Comparison of ENCODE assay signal across 23 cellular contexts in genomic region chr2:53877556-53877955, GRCh38.
"Had no signal": no experiment of that assay in that cellular context is flagged by ENCODE, and none has a peak within 500 bp of the region (broad histone marks: within the 10 kb centered on the region; RNA-seq: fewer than 3 reads in every experiment).

No MANE protein-coding gene starts in this region.

- H3K27me3 Mint-ChIP-seq: activated CD4-positive, alpha-beta T cell treated with anti-CD3 and anti-CD28 coated beads for 36 hours; activated naive CD8-positive, alpha-beta T cell treated with anti-CD3 and anti-CD28 coated beads, Interleukin-2, amount 50 U/mL, for 24 hours; natural killer cell treated with Interleukin-12 subunit alpha and Interleukin-12 subunit beta and Interleukin-15 and Interleukin-18, amount 100 ng/mL, for 72 hours had no signal

- H3K27me3 ChIP-seq: sigmoid colon, suprapubic skin, upper lobe of left lung had no signal

- H3K4me3 ChIP-seq: mucosa of descending colon, psoas muscle, sigmoid colon, suprapubic skin, upper lobe of left lung had no signal

- H3K4me3 Mint-ChIP-seq: activated CD4-positive, alpha-beta T cell treated with anti-CD3 and anti-CD28 coated beads for 36 hours; activated CD8-positive, alpha-beta T cell treated with anti-CD3 and anti-CD28 coated beads, Interleukin-2, amount 10 ng/mL, durations not matched to agents 7 days and 5 days; activated naive CD8-positive, alpha-beta T cell treated with anti-CD3 and anti-CD28 coated beads, Interleukin-2, amount 50 U/mL, for 24 hours; activated T-helper 1 cell treated with anti-CD3 and anti-CD28 coated beads, Interleukin-12 subunit alpha, Interleukin-12 subunit beta, Interleukin-2, Interleukin-4 antibody, amounts not matched to agents 30 ng/mL and 10 ng/mL and 1 ng/mL, durations not matched to agents 14 hours and 24 hours and 36 hours; natural killer cell treated with Interleukin-12 subunit alpha and Interleukin-12 subunit beta and Interleukin-15 and Interleukin-18, amount 100 ng/mL, for 72 hours; T-helper 2 cell treated with Interferon-gamma antibody and Interleukin-4, amounts not matched to agents 5 μg/mL and 100 μg/mL, for 36 hours had no signal

- H3K4me1 ChIP-seq: sigmoid colon, suprapubic skin, upper lobe of left lung had no signal

- DNase-seq: activated CD4-positive, alpha-beta T cell treated with anti-CD3 and anti-CD28 coated beads for 36 hours; activated CD8-positive, alpha-beta memory T cell treated with anti-CD3 and anti-CD28 coated beads, Interleukin-2, amount 50 U/mL, for 48 hours; activated CD8-positive, alpha-beta T cell treated with anti-CD3 and anti-CD28 coated beads, Interleukin-2, amount 10 ng/mL, durations not matched to agents 7 days and 5 days; activated naive CD4-positive, alpha-beta T cell treated with Interleukin-2 at 50 U/mL for 16 hours; activated naive CD8-positive, alpha-beta T cell treated with anti-CD3 and anti-CD28 coated beads, Interleukin-2, amount 50 U/mL, for 24 hours; caudate nucleus; cortex of kidney; effector CD8-positive, alpha-beta T cell; glutamatergic neuron; left colon; mucosa of descending colon; nucleus accumbens; psoas muscle; sigmoid colon; stimulated activated CD4-positive, alpha-beta T cell treated with anti-CD3 and anti-CD28 coated beads, Interleukin-12 subunit alpha, Interleukin-12 subunit beta, amount 100 ng/mL, for 4 hours; stimulated activated CD4-positive, alpha-beta T cell treated with anti-CD3 and anti-CD28 coated beads, Interleukin-2, amount 100 ng/mL, for 48 hours; stimulated activated naive CD8-positive, alpha-beta T cell treated with anti-CD3 and anti-CD28 coated beads, Interleukin-15, Interleukin-2, amounts not matched to agents 100 U/mL and 50 U/mL, for 24 hours; SW 1271; upper lobe of left lung had no signal

- H3K27ac Mint-ChIP-seq: activated CD4-positive, alpha-beta T cell treated with anti-CD3 and anti-CD28 coated beads for 36 hours; activated CD8-positive, alpha-beta T cell treated with anti-CD3 and anti-CD28 coated beads, Interleukin-2, amount 10 ng/mL, durations not matched to agents 7 days and 5 days; activated naive CD8-positive, alpha-beta T cell treated with anti-CD3 and anti-CD28 coated beads, Interleukin-2, amount 50 U/mL, for 24 hours; activated T-helper 1 cell treated with anti-CD3 and anti-CD28 coated beads, Interleukin-12 subunit alpha, Interleukin-12 subunit beta, Interleukin-2, Interleukin-4 antibody, amounts not matched to agents 30 ng/mL and 10 ng/mL and 1 ng/mL, durations not matched to agents 14 hours and 24 hours and 36 hours; natural killer cell treated with Interleukin-12 subunit alpha and Interleukin-12 subunit beta and Interleukin-15 and Interleukin-18, amount 100 ng/mL, for 72 hours; T-helper 2 cell treated with Interferon-gamma antibody and Interleukin-4, amounts not matched to agents 5 μg/mL and 100 μg/mL, for 36 hours had no signal

- H3K27ac ChIP-seq: psoas muscle, sigmoid colon, suprapubic skin, upper lobe of left lung had no signal

- H3K9me3 ChIP-seq: mucosa of descending colon, psoas muscle, sigmoid colon, suprapubic skin, upper lobe of left lung had no signal

- H3K9me3 Mint-ChIP-seq: activated naive CD8-positive, alpha-beta T cell treated with anti-CD3 and anti-CD28 coated beads, Interleukin-2, amount 50 U/mL, for 24 hours; activated T-helper 1 cell treated with anti-CD3 and anti-CD28 coated beads, Interleukin-12 subunit alpha, Interleukin-12 subunit beta, Interleukin-2, Interleukin-4 antibody, amounts not matched to agents 30 ng/mL and 10 ng/mL and 1 ng/mL, durations not matched to agents 14 hours and 24 hours and 36 hours; natural killer cell treated with Interleukin-12 subunit alpha and Interleukin-12 subunit beta and Interleukin-15 and Interleukin-18, amount 100 ng/mL, for 72 hours; T-helper 2 cell treated with Interferon-gamma antibody and Interleukin-4, amounts not matched to agents 5 μg/mL and 100 μg/mL, for 36 hours had no signal
